In genomic region chr22:48403521-48403921, GRCh38 we compare ENCODE assay signal across 27 cellular contexts.
"Had no signal": no experiment of that assay in that cellular context is flagged by ENCODE, and none has a peak within 500 bp of the region (broad histone marks: within the 10 kb centered on the region; RNA-seq: fewer than 3 reads in every experiment).

No MANE protein-coding gene starts in this region.

- H3K9me3 Mint-ChIP-seq: activated CD4-positive, alpha-beta T cell treated with anti-CD3 and anti-CD28 coated beads, Interleukin-2, amount 10 ng/mL, durations not matched to agents 7 days and 5 days; activated naive CD4-positive, alpha-beta T cell treated with anti-CD3 and anti-CD28 coated beads, Interleukin-2, amount 10 ng/mL, durations not matched to agents 7 days and 5 days; activated naive CD8-positive, alpha-beta T cell treated with anti-CD3 and anti-CD28 coated beads for 36 hours had no signal

- H3K27me3 ChIP-seq: brain microvascular endothelial cell, cardiac muscle cell, Peyer's patch had no signal

- H3K4me3 Mint-ChIP-seq: activated CD4-positive, alpha-beta memory T cell treated with anti-CD3 and anti-CD28 coated beads for 36 hours; activated CD4-positive, alpha-beta T cell treated with anti-CD3 and anti-CD28 coated beads, Interleukin-2, amount 10 ng/mL, durations not matched to agents 7 days and 5 days; activated naive CD4-positive, alpha-beta T cell treated with anti-CD3 and anti-CD28 coated beads, Interleukin-2, amount 10 ng/mL, durations not matched to agents 7 days and 5 days; activated naive CD8-positive, alpha-beta T cell treated with anti-CD3 and anti-CD28 coated beads for 36 hours; activated T-cell treated with anti-CD3 and anti-CD28 coated beads, Interleukin-2, amount 50 U/mL, for 4 hours had no signal

- H3K27ac ChIP-seq: brain microvascular endothelial cell, cardiac muscle cell, Peyer's patch, RWPE1, SJCRH30, VCaP had no signal

- ATAC-seq: activated T-cell treated with anti-CD3 and anti-CD28 coated beads, Interleukin-2, amount 50 U/mL, for 4 hours had no signal

- DNase-seq: activated CD4-positive, alpha-beta memory T cell treated with anti-CD3 and anti-CD28 coated beads for 36 hours; activated CD4-positive, alpha-beta T cell treated with anti-CD3 and anti-CD28 coated beads, Interleukin-2, amount 10 ng/mL, durations not matched to agents 7 days and 5 days; activated CD4-positive, CD25-positive, alpha-beta regulatory T cell; activated CD8-positive, alpha-beta memory T cell treated with anti-CD3 and anti-CD28 coated beads for 24 hours; activated gamma-delta T cell treated with Interleukin-2 at 50 U/mL for 16 hours; activated naive CD4-positive, alpha-beta T cell treated with anti-CD3 and anti-CD28 coated beads, Interleukin-2, amount 10 ng/mL, durations not matched to agents 7 days and 5 days; activated naive CD8-positive, alpha-beta T cell treated with anti-CD3 and anti-CD28 coated beads for 36 hours; activated T-cell treated with anti-CD3 and anti-CD28 coated beads, Interleukin-2, amount 50 U/mL, for 4 hours; brain microvascular endothelial cell; Kasumi-1; NCI-H1105 treated with DMSO at 0.1 percent for 48 hours; NCI-H1436 treated with DMSO at 0.1 percent for 48 hours; NCI-H187 treated with DMSO at 0.1 percent for 48 hours; NCI-H2081 treated with DMSO at 0.1 percent for 48 hours; NCI-H510A; NCI-H526 treated with DMSO at 0.1 percent for 48 hours; NCI-H82; NK-92 treated with Interleukin-12 subunit alpha and Interleukin-12 subunit beta, amount 100 ng/mL, for 24 hours; OCI-M1; Right ventricle myocardium superior; SJCRH30; SK-N-SH; T-helper 1 cell had no signal

- H3K4me3 ChIP-seq: cardiac muscle cell, Peyer's patch, SJCRH30 had no signal

- H3K36me3 Mint-ChIP-seq: activated CD4-positive, alpha-beta memory T cell treated with anti-CD3 and anti-CD28 coated beads for 36 hours; activated naive CD4-positive, alpha-beta T cell treated with anti-CD3 and anti-CD28 coated beads, Interleukin-2, amount 10 ng/mL, durations not matched to agents 7 days and 5 days; activated naive CD8-positive, alpha-beta T cell treated with anti-CD3 and anti-CD28 coated beads for 36 hours had no signal

- H3K9me3 ChIP-seq: Peyer's patch, SJCRH30, SK-N-SH had no signal

- H3K36me3 ChIP-seq: brain microvascular endothelial cell, cardiac muscle cell, Peyer's patch, SJCRH30 had no signal

- H3K4me1 Mint-ChIP-seq: activated CD4-positive, alpha-beta T cell treated with anti-CD3 and anti-CD28 coated beads, Interleukin-2, amount 10 ng/mL, durations not matched to agents 7 days and 5 days; activated naive CD4-positive, alpha-beta T cell treated with anti-CD3 and anti-CD28 coated beads, Interleukin-2, amount 10 ng/mL, durations not matched to agents 7 days and 5 days; activated naive CD8-positive, alpha-beta T cell treated with anti-CD3 and anti-CD28 coated beads for 36 hours had no signal

- H3K4me1 ChIP-seq: Peyer's patch, SJCRH30 had no signal

- H3K27ac Mint-ChIP-seq: activated CD4-positive, alpha-beta memory T cell treated with anti-CD3 and anti-CD28 coated beads for 36 hours; activated CD4-positive, alpha-beta T cell treated with anti-CD3 and anti-CD28 coated beads, Interleukin-2, amount 10 ng/mL, durations not matched to agents 7 days and 5 days; activated naive CD4-positive, alpha-beta T cell treated with anti-CD3 and anti-CD28 coated beads, Interleukin-2, amount 10 ng/mL, durations not matched to agents 7 days and 5 days; activated naive CD8-positive, alpha-beta T cell treated with anti-CD3 and anti-CD28 coated beads for 36 hours had no signal

- H3K4me2 ChIP-seq: SK-N-SH had no signal

- H3K27me3 Mint-ChIP-seq: activated CD4-positive, alpha-beta memory T cell treated with anti-CD3 and anti-CD28 coated beads for 36 hours; activated CD4-positive, alpha-beta T cell treated with anti-CD3 and anti-CD28 coated beads, Interleukin-2, amount 10 ng/mL, durations not matched to agents 7 days and 5 days; activated naive CD4-positive, alpha-beta T cell treated with anti-CD3 and anti-CD28 coated beads, Interleukin-2, amount 10 ng/mL, durations not matched to agents 7 days and 5 days had no signal

- H3K9me2 ChIP-seq: SK-N-SH had no signal
